Comparison of ENCODE assay signal across 8 cellular contexts in genomic region chr15:69265347-69265955, GRCh38. TPM values are rescaled to one million over a fixed set of nuclear protein-coding genes. Genes with fewer than 3 reads are reported as not detected.
DNase-seq lines count a peak whose midpoint lies in the region; ATAC-seq and TF ChIP-seq lines count a peak whose summit lies in the region.

No MANE protein-coding gene starts in this region.

- no peaks in the 10 kb centered on the region for H3K9me3 ChIP-seq in RWPE2 (ENCODE audit: severe bottlenecking)

- H3K27ac ChIP-seq in RWPE2 (ENCODE audit: poor library complexity, severe bottlenecking), result no peak overlapping the region

- H3K4me1 ChIP-seq in RWPE2 (ENCODE audit: insufficient read depth, poor library complexity, severe bottlenecking), result no peaks in the 10 kb centered on the region

- no peak overlapping the region for H3K4me3 ChIP-seq in RWPE2 (ENCODE audit: severe bottlenecking)

- DNase-seq in AG08395 (ENCODE audit: low spot score) (peak; percentile 30), H4 (ENCODE audit: low spot score) (peak; percentile 23), RWPE2 (ENCODE audit: low spot score) (no peak), glomerular visceral epithelial cell (ENCODE audit: extremely low spot score) (peak; percentile 22), SKM-1 treated with dmso at 0.1 percent for 144 hours (lab: John Stamatoyannopoulos, UW; ENCODE audit: unreplicated experiment) (no peak), DMS153 treated with DMSO at 0.1 percent for 48 hours (lab: John Stamatoyannopoulos, UW; ENCODE audit: unreplicated experiment) (no peak)

- H3K27me3 ChIP-seq in RWPE2 (ENCODE audit: insufficient read depth, poor library complexity, severe bottlenecking), result no peaks in the 10 kb centered on the region

- ATAC-seq in RWPE2 (ENCODE audit: low read depth) (no peak; the same call in 2 of the 3 replicates), GM21447 (IDR thresholded peaks at IDR 0.05; ENCODE audit: unreplicated experiment) (no peak), GM18861 (IDR thresholded peaks at IDR 0.05; ENCODE audit: unreplicated experiment) (no peak)

- peaks cover 5% of the 10 kb centered on the region; the same call in 1 of the 2 replicates for H3K36me3 ChIP-seq in RWPE2 (ENCODE audit: low read depth)

- TF ChIP-seq CTCF in RWPE2 (IDR thresholded peaks at IDR 0.05; ENCODE audit: poor library complexity, severe bottlenecking), result peak; percentile 96

RNA-seq across cellular contexts. Expression of gene PAQR5, which starts 33.3 kb away (rescaled TPM):
- 2.3 and 5.7 TPM in 2 replicates for total RNA-seq in H4 (2014; rRNA removed; shearing (Covaris generic))

Comparison
In these comparisons a context has a peak if more than half of its experiments do, and no peak if none do; other contexts are left out.
1. DNase-seq: peak in AG08395 (single experiment), H4 (single experiment) and glomerular visceral epithelial cell (single experiment); none in RWPE2 (single experiment), SKM-1 treated with dmso at 0.1 percent for 144 hours (single experiment) and DMS153 treated with DMSO at 0.1 percent for 48 hours (single experiment).